Comparison of ENCODE assay signal across 8 cellular contexts in the genomic region with DNA sequence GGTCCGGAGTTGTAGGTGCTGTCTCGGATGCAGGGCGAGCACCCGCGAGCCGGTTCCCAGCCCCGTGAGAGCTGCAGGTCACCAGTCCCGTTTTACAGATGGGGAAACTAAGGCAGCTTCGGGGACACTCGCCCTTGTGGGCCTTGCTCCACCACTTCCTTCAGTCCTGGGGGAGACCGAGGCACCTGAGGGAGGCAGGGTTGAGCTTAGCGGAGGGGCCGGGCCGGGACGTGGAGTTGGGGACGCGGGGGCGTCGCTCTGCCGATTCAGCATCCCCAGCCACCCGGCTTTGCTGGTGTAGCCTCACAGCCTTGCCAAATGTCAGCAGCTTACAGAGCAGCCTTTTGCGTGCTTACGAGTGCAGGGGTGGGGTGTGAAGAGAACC. TPM values are rescaled to one million over a fixed set of nuclear protein-coding genes. Genes with fewer than 3 reads are reported as not detected.
DNase-seq lines count a peak whose midpoint lies in the region; ATAC-seq and TF ChIP-seq lines count a peak whose summit lies in the region.

No MANE protein-coding gene starts in this region.

- ATAC-seq in HG03039 (IDR thresholded peaks at IDR 0.05; ENCODE audit: unreplicated experiment) (peak; percentile 16), lung (ENCODE audit: insufficient read depth, low FRiP score) (no peak)

- no peaks in the 10 kb centered on the region for H3K9me3 ChIP-seq in lung (ENCODE audit: control insufficient read depth in 2 of 2, insufficient read depth in 1 of 2, low read length in 1 of 2)

- DNase-seq in cerebellar cortex (ENCODE audit: low spot score) (peak; percentile 26), lung (ENCODE audit: low spot score) (no peak), ureter (ENCODE audit: low spot score) (no peak), glomerular visceral epithelial cell (ENCODE audit: extremely low spot score) (no peak)
- DNase-seq in stimulated activated CD8-positive, alpha-beta memory T cell treated with anti-CD3 and anti-CD28 coated beads, Interleukin-2, amount 100 ng/mL, for 1 hour (ENCODE audit: low read depth in 2 of 2), result peak; percentile 9 to 14

- H3K4me1 ChIP-seq in lung (ENCODE audit: control insufficient read depth in 2 of 2, insufficient read depth in 2 of 2, low read length in 2 of 2), result peaks cover 0 to 8% of the 10 kb centered on the region in 2 donors

- no peak for TF ChIP-seq CTCF in GM12875 (IDR thresholded peaks at IDR 0.05; ENCODE audit: borderline replicate concordance, insufficient read depth, low read depth, low read length)
- TF ChIP-seq CTCF in VCaP (conservative IDR thresholded peaks at IDR 0.05), result no peak
- TF ChIP-seq CTCF in lung (IDR thresholded peaks at IDR 0.05; ENCODE audit: control extremely low read depth, extremely low read depth), result no peak

- H3K4me3 ChIP-seq in GM12875 (ENCODE audit: low read depth, low read length) (peak overlapping the region; percentile 81), lung (peak overlapping the region; percentile 66)

- H3K27ac ChIP-seq in VCaP (peak overlapping the region; percentile 79), lung (ENCODE audit: low read depth in 1 of 2, low read length in 1 of 2) (peak overlapping the region in 1 of 2 donors; percentile 85)

- H3K36me3 ChIP-seq in lung (ENCODE audit: control insufficient read depth in 2 of 2, insufficient read depth in 2 of 2, low read length in 2 of 2), result peaks cover 0 to 22% of the 10 kb centered on the region in 2 donors

- 0 to 1% methylated on average over 23 of the region's 23 CpGs for WGBS in lung, 2 donors

- H3K27me3 ChIP-seq in lung (ENCODE audit: control insufficient read depth, insufficient read depth), result no peaks in the 10 kb centered on the region

RNA-seq across cellular contexts. Expression of a gene that starts 0.5 kb away (rescaled TPM):
- total RNA-seq in lung (10 to 100 TPM; 19.2 to 56.4 TPM), ureter (179 TPM)
- polyA plus RNA-seq in lung, result 100 to 1,000 TPM in 1 of 2 donors, 10 to 100 TPM in 1; 66.7 to 138 TPM

RNA-seq across cellular contexts. Expression of a gene that starts 11.3 kb away (rescaled TPM):
- 100 to 1,000 TPM; 114 to 281 TPM for total RNA-seq in lung
- 100 to 1,000 TPM; 309 to 842 TPM for polyA plus RNA-seq in lung
- total RNA-seq in ureter, result 143 TPM

RNA-seq across cellular contexts. Expression of a gene that starts 30.8 kb away (rescaled TPM):
- total RNA-seq in lung (10 to 100 TPM; 36.6 to 83.7 TPM), ureter (134 TPM)
- 10 to 100 TPM; 43.3 to 57.6 TPM for polyA plus RNA-seq in lung

RNA-seq across cellular contexts. Expression of a gene that starts 33.1 kb away (rescaled TPM):
- 10 to 100 TPM; 42.0 to 66.8 TPM for total RNA-seq in lung
- 10 to 100 TPM; 49.9 to 59.5 TPM for polyA plus RNA-seq in lung
- 87.8 TPM for total RNA-seq in ureter

RNA-seq across cellular contexts. Expression of a gene that starts 42.6 kb away (rescaled TPM):
- total RNA-seq in lung (10 to 100 TPM in 1 of 2 donors, 1 to 10 TPM in 1; 8.2 to 23.7 TPM), ureter (31.4 TPM)
- polyA plus RNA-seq in lung, result 1 to 10 TPM; 1.2 to 3.9 TPM

Comparison
In these comparisons a context has a peak if more than half of its experiments do, and no peak if none do; other contexts are left out.
1. DNase-seq: peak in cerebellar cortex (single experiment) and stimulated activated CD8-positive, alpha-beta memory T cell treated with anti-CD3 and anti-CD28 coated beads, Interleukin-2, amount 100 ng/mL, for 1 hour (2 of 2); none in lung (single experiment), ureter (single experiment) and glomerular visceral epithelial cell (single experiment).